ENCODE assay signal across 1 cellular context in genomic region chr2:46082531-46083485, GRCh38.
TF ChIP-seq lines count a peak whose summit lies in the region.

No MANE protein-coding gene starts in this region.

TF ChIP-seq in GM12878, 131 proteins besides CTCF, POLR2A, EP300 and RAD21 (continued from another document):
- TF ChIP-seq BHLHE40 (IDR thresholded peaks at IDR 0.05; ENCODE audit: borderline replicate concordance in 1 of 2, low read depth in 2 of 2, low read length in 1 of 2) = no peak
- TF ChIP-seq MEF2B (IDR thresholded peaks at IDR 0.05; ENCODE audit: partially characterized antibody, poor library complexity, severe bottlenecking) = no peak
- TF ChIP-seq RUNX3 (IDR thresholded peaks at IDR 0.05; ENCODE audit: low read length) = peak; percentile 32
- TF ChIP-seq BCL3 (IDR thresholded peaks at IDR 0.05; ENCODE audit: borderline replicate concordance, insufficient read depth, low read depth, low read length, poor library complexity, severe bottlenecking) = no peak
- no peak for TF ChIP-seq NR2C1 (IDR thresholded peaks at IDR 0.05)
